In genomic region chr5:142869883-142870282, GRCh38 we compare ENCODE assay signal across 14 cellular contexts.
DNase-seq lines count a peak whose midpoint lies in the region; ATAC-seq lines count a peak whose summit lies in the region.
"Had no signal": no experiment of that assay in that cellular context is flagged by ENCODE, and none has a peak within 500 bp of the region (broad histone marks: within the 10 kb centered on the region; RNA-seq: fewer than 3 reads in every experiment).

No MANE protein-coding gene starts in this region.

- H3K36me3 ChIP-seq in MG63, result no peaks in the 10 kb centered on the region
- H3K36me3 ChIP-seq: BLaER1, SJSA1, upper lobe of right lung had no signal

- ATAC-seq in T-helper 17 cell (no peak), left lobe of liver (no peak), HG03045 (IDR thresholded peaks at IDR 0.05; ENCODE audit: unreplicated experiment) (no peak), GM18502 (IDR thresholded peaks at IDR 0.05; ENCODE audit: poor library complexity, unreplicated experiment) (no peak), HG02973 (IDR thresholded peaks at IDR 0.05; ENCODE audit: unreplicated experiment) (no peak)
- ATAC-seq: activated CD4-positive, alpha-beta T cell treated with anti-CD3 and anti-CD28 coated beads for 36 hours; upper lobe of right lung had no signal

- no peaks in the 10 kb centered on the region; the same call in 1 of the 2 replicates for H3K27me3 ChIP-seq in MG63
- H3K27me3 ChIP-seq: BLaER1, dorsolateral prefrontal cortex, SJSA1, upper lobe of right lung had no signal

- no peak overlapping the region for H3K4me3 Mint-ChIP-seq in T-helper 17 cell
- H3K4me3 Mint-ChIP-seq: activated CD4-positive, alpha-beta T cell treated with anti-CD3 and anti-CD28 coated beads for 36 hours; activated naive CD4-positive, alpha-beta T cell treated with anti-CD3 and anti-CD28 coated beads, Interleukin-2, amount 50 U/mL, for 24 hours had no signal

- H3K4me1 Mint-ChIP-seq in T-helper 17 cell, result peaks cover 14% of the 10 kb centered on the region

- H3K9me3 ChIP-seq in MG63 (no peaks in the 10 kb centered on the region), T-helper 17 cell (ENCODE audit: control insufficient read depth, low read length, poor library complexity, severe bottlenecking) (no peaks in the 10 kb centered on the region)
- H3K9me3 ChIP-seq: BLaER1, SJSA1, upper lobe of right lung had no signal

- H3K27me3 Mint-ChIP-seq in T-helper 17 cell, result no peaks in the 10 kb centered on the region
- H3K27me3 Mint-ChIP-seq: activated CD4-positive, alpha-beta T cell treated with anti-CD3 and anti-CD28 coated beads for 36 hours; activated naive CD4-positive, alpha-beta T cell treated with anti-CD3 and anti-CD28 coated beads, Interleukin-2, amount 50 U/mL, for 24 hours had no signal

- H3K27ac Mint-ChIP-seq in T-helper 17 cell, result peak overlapping the region; percentile 11
- H3K27ac Mint-ChIP-seq: activated CD4-positive, alpha-beta T cell treated with anti-CD3 and anti-CD28 coated beads for 36 hours; activated naive CD4-positive, alpha-beta T cell treated with anti-CD3 and anti-CD28 coated beads, Interleukin-2, amount 50 U/mL, for 24 hours had no signal

- H3K36me3 Mint-ChIP-seq in T-helper 17 cell (ENCODE audit: low read depth), result peaks cover 3% of the 10 kb centered on the region
- H3K36me3 Mint-ChIP-seq: activated naive CD4-positive, alpha-beta T cell treated with anti-CD3 and anti-CD28 coated beads, Interleukin-2, amount 50 U/mL, for 24 hours had no signal

- H3K4me3 ChIP-seq in MG63, result no peak overlapping the region
- H3K4me3 ChIP-seq: BLaER1, dorsolateral prefrontal cortex, SJSA1, upper lobe of right lung had no signal

- DNase-seq in COR-L47 (lab: John Stamatoyannopoulos, UW) (peak; percentile 71), MG63 (peak; percentile 85), T-helper 17 cell (no peak), left lobe of liver (ENCODE audit: low spot score) (peak; percentile 28), SKM-1 (lab: John Stamatoyannopoulos, UW; ENCODE audit: unreplicated experiment) (no peak)
- DNase-seq: activated CD4-positive, alpha-beta T cell treated with anti-CD3 and anti-CD28 coated beads for 36 hours; dorsolateral prefrontal cortex; upper lobe of right lung had no signal

Comparison
In these comparisons a context has a peak if more than half of its experiments do, and no peak if none do; other contexts are left out.
1. DNase-seq: peak in COR-L47 (single experiment), MG63 (single experiment) and left lobe of liver (single experiment); none in T-helper 17 cell (0 of 3) and SKM-1 (single experiment).